10 cellular contexts compared by ENCODE assay signal in genomic region chr14:104678901-104679705, GRCh38. TPM values are rescaled to one million over a fixed set of nuclear protein-coding genes. Genes with fewer than 3 reads are reported as not detected.
DNase-seq lines count a peak whose midpoint lies in the region; ATAC-seq and TF ChIP-seq lines count a peak whose summit lies in the region.
"Had no signal": no experiment of that assay in that cellular context is flagged by ENCODE, and none has a peak within 500 bp of the region (broad histone marks: within the 10 kb centered on the region; RNA-seq: fewer than 3 reads in every experiment).

No MANE protein-coding gene starts in this region.

- H3K9me3 ChIP-seq in SJCRH30 (replicated peaks) (no peaks in the 10 kb centered on the region), parathyroid adenoma (ENCODE audit: control insufficient read depth, low read length) (no peaks in the 10 kb centered on the region), GM23248 (ENCODE audit: low read depth) (no peaks in the 10 kb centered on the region)

- H3K36me3 ChIP-seq in SJCRH30 = no peaks in the 10 kb centered on the region
- no peaks in the 10 kb centered on the region for H3K36me3 ChIP-seq in parathyroid adenoma (ENCODE audit: control insufficient read depth, insufficient read depth, low read length)
- no peaks in the 10 kb centered on the region for H3K36me3 ChIP-seq in GM23248 (ENCODE audit: low read depth)

- H3K9ac ChIP-seq in parathyroid adenoma = no peak overlapping the region
- H3K9ac ChIP-seq in GM23248 = no peak overlapping the region

- H3K4me2 ChIP-seq in parathyroid adenoma (ENCODE audit: low read length) (no peak overlapping the region), GM23248 (ENCODE audit: unreplicated experiment) (no peak overlapping the region)

- TF ChIP-seq CTCF in foreskin keratinocyte (conservative IDR thresholded peaks at IDR 0.05) (no peak), parathyroid adenoma (IDR thresholded peaks at IDR 0.05) (no peak)

- no peaks in the 10 kb centered on the region for H3K27me3 ChIP-seq in SJCRH30
- no peaks in the 10 kb centered on the region for H3K27me3 ChIP-seq in foreskin keratinocyte
- no peaks in the 10 kb centered on the region for H3K27me3 ChIP-seq in parathyroid adenoma (ENCODE audit: control insufficient read depth, insufficient read depth, low read length)
- no peaks in the 10 kb centered on the region for H3K27me3 ChIP-seq in GM23248 (replicated peaks; ENCODE audit: insufficient read depth)

- no peaks in the 10 kb centered on the region for H4K20me1 ChIP-seq in GM23248 (ENCODE audit: insufficient read depth)

- 92 to 96% methylated on average over 10 to 18 of the region's 18 CpGs for WGBS in GM23248 (ENCODE audit: low coverage in 1 of 2, low lambda C conversion rate in 2 of 2, missing lambda C conversion rate in 2 of 2), 2 experiments

- H3K79me2 ChIP-seq in parathyroid adenoma (no peaks in the 10 kb centered on the region), GM23248 (ENCODE audit: insufficient read depth) (no peaks in the 10 kb centered on the region)

- peak; percentile 83 for DNase-seq in Ammon's horn (ENCODE audit: low spot score)
- no peak for DNase-seq in SJCRH30
- DNase-seq in foreskin keratinocyte = no peak
- DNase-seq in cortex of kidney (lab: John Stamatoyannopoulos, UW) = no peak
- no peak for DNase-seq in GM23248
- DNase-seq: NCI-H187 treated with DMSO at 0.1 percent for 48 hours; stimulated activated CD4-positive, alpha-beta T cell treated with anti-CD3 and anti-CD28 coated beads, Interleukin-15, amount 100 ng/mL, for 24 hours had no signal

- no peaks in the 10 kb centered on the region; the same call in 1 of the 2 replicates for H3F3A ChIP-seq in GM23248 (ENCODE audit: insufficient read depth)

- no peaks in the 10 kb centered on the region for H3K9me2 ChIP-seq in GM23248 (ENCODE audit: insufficient read depth)

- H3K4me1 ChIP-seq in SJCRH30 (peaks cover 54% of the 10 kb centered on the region), foreskin keratinocyte (peaks cover 17% of the 10 kb centered on the region), parathyroid adenoma (peaks cover 18% of the 10 kb centered on the region), GM23248 (ENCODE audit: insufficient read depth) (peaks cover 30% of the 10 kb centered on the region)

- in situ Hi-C loops in GM23248 (cut with MboI) = no loop called here

- peak overlapping the region; percentile 100 for H2AFZ ChIP-seq in parathyroid adenoma
- H2AFZ ChIP-seq in GM23248 = no peak overlapping the region

- H3K4me3 ChIP-seq in SJCRH30 (peak overlapping the region; percentile 59), parathyroid adenoma (ENCODE audit: low read depth, low read length) (no peak overlapping the region), GM23248 (no peak overlapping the region)

- ATAC-seq in foreskin keratinocyte (no peak), HG02973 (IDR thresholded peaks at IDR 0.05; ENCODE audit: unreplicated experiment) (no peak), GM18868 (IDR thresholded peaks at IDR 0.05; ENCODE audit: unreplicated experiment) (no peak)

- H3K27ac ChIP-seq in SJCRH30 (peak overlapping the region; percentile 91), foreskin keratinocyte (peak overlapping the region; percentile 97), parathyroid adenoma (no peak overlapping the region), GM23248 (no peak overlapping the region)

RNA-seq across cellular contexts. Expression of gene INF2, which starts 10.3 kb away (rescaled TPM):
- total RNA-seq in SJCRH30 (2014; rRNA removed; shearing (Covaris generic)) = 36.9 and 38.3 TPM in 2 replicates
- 82.1 and 94.5 TPM in 2 replicates for total RNA-seq in foreskin keratinocyte
- polyA plus RNA-seq in foreskin keratinocyte = 88.3 and 101 TPM in 2 replicates
- 53.3 and 62.1 TPM in 2 replicates for total RNA-seq in GM23248 (2014; rRNA removed; shearing (Covaris generic))
- 23.0 and 24.2 TPM in 2 replicates for polyA plus RNA-seq in GM23248 (2016; fragmentation: Nextera tagmentation; extraction: Ambion mirVana)

RNA-seq across cellular contexts. Expression of gene ADSS1, which starts 44.9 kb away (rescaled TPM):
- total RNA-seq in SJCRH30 (2014; rRNA removed; shearing (Covaris generic)) = 0.58 and 1.2 TPM in 2 replicates
- 0.63 and 1.2 TPM in 2 replicates for total RNA-seq in foreskin keratinocyte
- polyA plus RNA-seq in foreskin keratinocyte (0.43 and 1.1 TPM in 2 replicates), GM23248 (2016; fragmentation: Nextera tagmentation; extraction: Ambion mirVana) (6.6 and 7.1 TPM in 2 replicates)
- total RNA-seq in GM23248 (2014; rRNA removed; shearing (Covaris generic)) = 3.7 and 4.7 TPM in 2 replicates

Comparison
In these comparisons a context has a peak if more than half of its experiments do, and no peak if none do; other contexts are left out.
1. H3K27ac ChIP-seq: peak in SJCRH30 (single experiment) and foreskin keratinocyte (single experiment); none in parathyroid adenoma (single experiment) and GM23248 (single experiment).